17 cellular contexts compared by ENCODE assay signal in genomic region chr18:8097399-8097798, GRCh38.
"Had no signal": no experiment of that assay in that cellular context is flagged by ENCODE, and none has a peak within 500 bp of the region (broad histone marks: within the 10 kb centered on the region; RNA-seq: fewer than 3 reads in every experiment).

No MANE protein-coding gene starts in this region.

- H3K27ac ChIP-seq: coronary artery, dorsolateral prefrontal cortex, esophagus muscularis mucosa, foreskin keratinocyte, gastroesophageal sphincter, heart right ventricle, left ventricle myocardium inferior, lower lobe of right lung had no signal

- H3K36me3 ChIP-seq: lower lobe of right lung had no signal

- ATAC-seq: foreskin keratinocyte; gastroesophageal sphincter; left colon; left lobe of liver; lower lobe of right lung; naive thymus-derived CD4-positive, alpha-beta T cell had no signal

- H3K27me3 ChIP-seq: dorsolateral prefrontal cortex, esophagus muscularis mucosa, foreskin keratinocyte, gastroesophageal sphincter, heart right ventricle had no signal

- H3K4me3 ChIP-seq: coronary artery, dorsolateral prefrontal cortex, esophagus muscularis mucosa, gastroesophageal sphincter, heart right ventricle, left ventricle myocardium inferior, lower lobe of right lung had no signal

- DNase-seq: dermis blood vessel endothelial cell; dorsolateral prefrontal cortex; effector CD4-positive, alpha-beta T cell; effector memory CD4-positive, alpha-beta T cell; foreskin keratinocyte; heart right ventricle; hippocampal formation; left colon; left ventricle myocardium inferior; lower lobe of right lung; mesenchymal stem cell; midbrain; naive thymus-derived CD4-positive, alpha-beta T cell had no signal

- H3K4me1 ChIP-seq: esophagus muscularis mucosa, foreskin keratinocyte, gastroesophageal sphincter, lower lobe of right lung had no signal
